In the genomic region with DNA sequence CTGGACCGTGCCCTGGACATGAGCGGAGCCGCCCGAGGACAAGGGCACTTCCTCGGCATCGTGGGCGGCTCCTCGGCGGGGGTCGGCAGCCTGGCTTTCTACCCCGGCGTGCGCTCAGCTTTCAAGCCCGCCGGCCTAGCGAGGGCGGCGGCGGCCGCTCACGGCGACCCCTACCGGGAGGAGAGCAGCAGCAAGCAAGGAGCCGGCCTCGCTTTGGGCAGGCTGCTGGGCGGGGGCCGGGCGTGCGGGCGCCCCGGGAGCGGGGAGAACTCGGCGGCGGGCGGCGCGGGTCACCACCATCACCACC, we compare ENCODE assay signal across 8 cellular contexts. TPM values are rescaled to one million over a fixed set of nuclear protein-coding genes. Genes with fewer than 3 reads are reported as not detected.
DNase-seq lines count a peak whose midpoint lies in the region; ATAC-seq, FAIRE-seq and TF ChIP-seq lines count a peak whose summit lies in the region.

No MANE protein-coding gene starts in this region.

- H3K4me2 ChIP-seq in HepG2 (ENCODE audit: low read depth, low read length) = no peak overlapping the region

- TF ChIP-seq RAD21 in liver (IDR thresholded peaks at IDR 0.05) = peak in 1 of 2 donors; percentile 20
- TF ChIP-seq RAD21 in HepG2 (CRISPR knock-in tag; IDR thresholded peaks at IDR 0.05) = no peak

- H3K27me3 ChIP-seq in liver (ENCODE audit: control insufficient read depth in 4 of 4, insufficient read depth in 4 of 4, low read length in 3 of 4) (peaks cover 11 to 36% (median 24%) of the 10 kb centered on the region in 4 donors), HepG2 (ENCODE audit: control insufficient read depth in 1 of 2, insufficient read depth in 2 of 2, low read length in 2 of 2) (peaks cover 3 to 27% of the 10 kb centered on the region in 2 experiments; a peak in 4 of 5 replicates), tibial nerve (peaks cover 0 to 98% of the 10 kb centered on the region in 2 donors)

- 2% methylated on average over 38 of the region's 38 CpGs for WGBS in liver
- WGBS in HepG2 (ENCODE audit: low lambda C conversion rate) = no CpG with 5 or more reads among the region's 38 CpGs
- WGBS in tibial nerve, 2 donors = 0 to 1% methylated on average over 1 to 21 of the region's 38 CpGs

- ATAC-seq in HepG2 (no peak), HG02588 (IDR thresholded peaks at IDR 0.05; ENCODE audit: unreplicated experiment) (peak; percentile 56)

- no TSS peak for BruUV-seq in HepG2 (replicated peaks; lab: Mats Ljungman, UMichigan)

- CTCF ChIA-PET in HepG2 (lab: Yijun Ruan, JAX; ENCODE audit: low intra/inter-chr PET ratio, low total read pairs) = no interaction called here

- TF ChIP-seq CTCF in liver (IDR thresholded peaks at IDR 0.05; ENCODE audit: low read depth, low read length, missing input control) = peak; percentile 22
- TF ChIP-seq CTCF in HepG2 (CRISPR knock-in tag; IDR thresholded peaks at IDR 0.05) = no peak
- peak; percentile 36 for TF ChIP-seq CTCF in astrocyte of the spinal cord (IDR thresholded peaks at IDR 0.05; ENCODE audit: low read depth, low read length)
- peak in 4 of 5 experiments; percentile 31 to 44 (median 34) for TF ChIP-seq CTCF in tibial nerve (IDR thresholded peaks at IDR 0.05)

- H3K36me3 ChIP-seq in liver (ENCODE audit: control insufficient read depth in 4 of 4, insufficient read depth in 3 of 4, low read depth in 1 of 4, low read length in 3 of 4) (no peaks in the 10 kb centered on the region), HepG2 (replicated peaks in 1 of 2; ENCODE audit: control insufficient read depth in 1 of 2, insufficient read depth in 2 of 2, low read length in 2 of 2) (no peaks in the 10 kb centered on the region), tibial nerve (no peaks in the 10 kb centered on the region)

- no peaks in the 10 kb centered on the region for H3K79me2 ChIP-seq in HepG2 (ENCODE audit: insufficient read depth, low read length)

- FAIRE-seq in HepG2 (lab: Jason Lieb, UNC) (no peak), H54 (lab: Jason Lieb, UNC) (no peak)

- no peaks in the 10 kb centered on the region for H4K20me1 ChIP-seq in HepG2 (ENCODE audit: insufficient read depth, low read length)

- H3K4me3 ChIP-seq in liver (ENCODE audit: low read depth in 1 of 3, low read length in 3 of 3) = peak overlapping the region in 1 of 3 donors; percentile 53
- no peak overlapping the region for H3K4me3 ChIP-seq in HepG2 (replicated peaks in 1 of 3; ENCODE audit: insufficient read depth in 1 of 3, low read depth in 2 of 3, low read length in 3 of 3)
- H3K4me3 ChIP-seq in astrocyte of the spinal cord (ENCODE audit: low read depth, low read length) = no peak overlapping the region
- peak overlapping the region; percentile 25 to 58 (median 34) for H3K4me3 ChIP-seq in tibial nerve

- intact Hi-C loops in HepG2 (cut with micrococcal nuclease; ENCODE audit: unreplicated experiment) = no loop called here

- H2AFZ ChIP-seq in HepG2 (ENCODE audit: low read length) = no peak overlapping the region

- in situ Hi-C loops in HepG2 (cut with HindIII; ENCODE audit: extremely low pct_ligation_motif_present, low pct_unique_long_range_greater_than_20kb) (no loop called here), astrocyte of the spinal cord (cut with HindIII; ENCODE audit: low sequenced_read_pairs) (no loop called here)

- H3K4me1 ChIP-seq in liver (ENCODE audit: control insufficient read depth in 4 of 4, insufficient read depth in 4 of 4, low read length in 3 of 4) (peaks cover 12 to 22% (median 16%) of the 10 kb centered on the region in 4 donors), HepG2 (ENCODE audit: insufficient read depth, low read length) (peaks cover 6% of the 10 kb centered on the region; the same call in 1 of the 2 replicates), tibial nerve (peaks cover 0 to 33% (median 15%) of the 10 kb centered on the region in 4 donors)

- peaks cover 0 to under 1% (median 0%) of the 10 kb centered on the region in 4 donors for H3K9me3 ChIP-seq in liver (ENCODE audit: control insufficient read depth in 4 of 4, low read length in 3 of 4)
- H3K9me3 ChIP-seq in HepG2 (ENCODE audit: low read length) = no peaks in the 10 kb centered on the region
- no peaks in the 10 kb centered on the region for H3K9me3 ChIP-seq in tibial nerve

- no peak overlapping the region for H3K9ac ChIP-seq in liver (ENCODE audit: low read depth in 1 of 2, low read length in 2 of 2)
- no peak overlapping the region for H3K9ac ChIP-seq in HepG2 (ENCODE audit: insufficient read depth, low read depth, low read length)

- H3K27ac ChIP-seq in liver (ENCODE audit: low read depth in 1 of 2, low read length in 2 of 2) (no peak overlapping the region), HepG2 (ENCODE audit: extremely low read length, insufficient read depth, low read length) (no peak overlapping the region), tibial nerve (no peak overlapping the region)

- TF ChIP-seq EP300 in HepG2 (IDR thresholded peaks at IDR 0.05; ENCODE audit: low read depth in 2 of 2, low read length in 2 of 2) = no peak
- TF ChIP-seq EP300 in HepG2 (CRISPR knock-in tag; IDR thresholded peaks at IDR 0.05; ENCODE audit: borderline replicate concordance) = no peak
- no peak for TF ChIP-seq EP300 in tibial nerve (IDR thresholded peaks at IDR 0.05)

- TF ChIP-seq POLR2A in HepG2 (IDR thresholded peaks at IDR 0.05; ENCODE audit: insufficient read depth in 1 of 2, low read depth in 2 of 2, low read length in 2 of 2) = no peak
- no peak for TF ChIP-seq POLR2A in tibial nerve (IDR thresholded peaks at IDR 0.05)
- no peak for TF ChIP-seq POLR2A in H54 (IDR thresholded peaks at IDR 0.05; ENCODE audit: low read depth, low read length)

- POLR2A ChIA-PET in HepG2 (lab: Yijun Ruan, JAX) = no interaction called here

- DNase-seq in HepG2 (ENCODE audit: low spot score) (no peak), NCI-H1694 treated with DMSO at 0.1 percent for 48 hours (lab: John Stamatoyannopoulos, UW) (peak; percentile 35), astrocyte of the spinal cord (ENCODE audit: low read depth, low spot score) (no peak), left kidney (ENCODE audit: low read depth, low spot score) (peak; percentile 83), tibial nerve (ENCODE audit: low spot score in 2 of 2) (no peak), H54 (ENCODE audit: insufficient read length, low spot score) (no peak)

TF ChIP-seq in liver, 16 proteins besides CTCF, POLR2A, EP300 and RAD21 (continues in another document):
- TF ChIP-seq HNF4G (IDR thresholded peaks at IDR 0.05) (no peak), JUND (IDR thresholded peaks at IDR 0.05) (no peak)

TF ChIP-seq in HepG2, 621 proteins besides CTCF, POLR2A, EP300 and RAD21 (continues in another document):
- no peak for TF ChIP-seq EZH2 (conservative IDR thresholded peaks at IDR 0.05; ENCODE audit: low read depth, low read length)
- TF ChIP-seq RBAK (CRISPR knock-in tag; IDR thresholded peaks at IDR 0.05) = no peak

RNA-seq across cellular contexts. Expression of a gene that starts 6.7 kb away (rescaled TPM):
- total RNA-seq in liver = not detected
- polyA plus RNA-seq in liver = not detected
- not detected in 2 replicates for total RNA-seq in HepG2 (2016; rRNA removed; fragmentation: Illumina TruSeq; extraction: Trizol)
- not detected in 2 replicates for total RNA-seq in HepG2 (2016; cell fraction: cytosol; rRNA removed; fragmentation: Illumina TruSeq; extraction: Trizol; ENCODE audit: low read depth)
- total RNA-seq in HepG2 (2016; cell fraction: insoluble cytoplasmic fraction; rRNA removed; fragmentation: Illumina TruSeq; extraction: Trizol) = not detected in 2 replicates
- total RNA-seq in HepG2 (2016; cell fraction: membrane; rRNA removed; fragmentation: Illumina TruSeq; extraction: Trizol) = not detected in 2 replicates
- not detected in 2 replicates for total RNA-seq in HepG2 (2016; cell fraction: nucleus; rRNA removed; fragmentation: Illumina TruSeq; extraction: Trizol)
- not detected in 2 replicates for polyA plus RNA-seq in HepG2 (2011; rRNA removed)
- polyA plus RNA-seq in HepG2 (2011; cell fraction: cytosol; rRNA removed) = not detected in 2 replicates
- polyA plus RNA-seq in HepG2 (2011; cell fraction: nucleus; rRNA removed) = not detected in 2 replicates
- not detected in 2 replicates for polyA plus RNA-seq in HepG2 (2012)
- polyA plus RNA-seq in HepG2 (2016; cell fraction: cytosol; fragmentation: Illumina TruSeq; extraction: Trizol; ENCODE audit: low read depth) = not detected in 2 replicates
- polyA plus RNA-seq in HepG2 (2016; cell fraction: insoluble cytoplasmic fraction; fragmentation: Illumina TruSeq; extraction: Trizol; ENCODE audit: low read depth) = not detected in 2 replicates
- polyA plus RNA-seq in HepG2 (2016; cell fraction: membrane; fragmentation: Illumina TruSeq; extraction: Trizol; ENCODE audit: low read depth) = not detected in 2 replicates
- polyA plus RNA-seq in HepG2 (2016; cell fraction: nucleus; fragmentation: Illumina TruSeq; extraction: Trizol; ENCODE audit: insufficient read depth, low read depth) = not detected in 2 replicates
- not detected in 2 replicates for polyA minus RNA-seq in HepG2 (2011; rRNA and poly(A)+ RNA removed; ENCODE audit: low replicate concordance)
- not detected in 2 replicates for polyA minus RNA-seq in HepG2 (2011; cell fraction: cytosol; rRNA and poly(A)+ RNA removed)
- not detected in 2 replicates for polyA minus RNA-seq in HepG2 (2011; cell fraction: nucleus; rRNA and poly(A)+ RNA removed)
- not detected for total RNA-seq in tibial nerve

RNA-seq across cellular contexts. Expression of a gene that starts 44.9 kb away (rescaled TPM):
- total RNA-seq in liver (10 to 100 TPM; 43.2 to 80.7 TPM), HepG2 (2016; rRNA removed; fragmentation: Illumina TruSeq; extraction: Trizol) (141 and 193 TPM in 2 replicates), tibial nerve (10 to 100 TPM; 22.7 to 48.3 (median 30.3) TPM)
- polyA plus RNA-seq in liver (10 to 100 TPM; 32.9 to 52.4 TPM), HepG2 (2011; rRNA removed) (53.4 and 69.6 TPM in 2 replicates)
- total RNA-seq in HepG2 (2016; cell fraction: cytosol; rRNA removed; fragmentation: Illumina TruSeq; extraction: Trizol; ENCODE audit: low read depth) = 24.4 and 26.9 TPM in 2 replicates
- 140 and 194 TPM in 2 replicates for total RNA-seq in HepG2 (2016; cell fraction: insoluble cytoplasmic fraction; rRNA removed; fragmentation: Illumina TruSeq; extraction: Trizol)
- 89.1 and 99.1 TPM in 2 replicates for total RNA-seq in HepG2 (2016; cell fraction: membrane; rRNA removed; fragmentation: Illumina TruSeq; extraction: Trizol)
- 88.9 and 101 TPM in 2 replicates for total RNA-seq in HepG2 (2016; cell fraction: nucleus; rRNA removed; fragmentation: Illumina TruSeq; extraction: Trizol)
- polyA plus RNA-seq in HepG2 (2011; cell fraction: cytosol; rRNA removed) = 22.1 and 38.1 TPM in 2 replicates
- polyA plus RNA-seq in HepG2 (2011; cell fraction: nucleus; rRNA removed) = 17.7 and 42.9 TPM in 2 replicates
- polyA plus RNA-seq in HepG2 (2012) = 56.6 and 63.3 TPM in 2 replicates
- polyA plus RNA-seq in HepG2 (2016; cell fraction: cytosol; fragmentation: Illumina TruSeq; extraction: Trizol; ENCODE audit: low read depth) = 20.7 and 21.4 TPM in 2 replicates
- polyA plus RNA-seq in HepG2 (2016; cell fraction: insoluble cytoplasmic fraction; fragmentation: Illumina TruSeq; extraction: Trizol; ENCODE audit: low read depth) = 149 and 172 TPM in 2 replicates
- polyA plus RNA-seq in HepG2 (2016; cell fraction: membrane; fragmentation: Illumina TruSeq; extraction: Trizol; ENCODE audit: low read depth) = 63.5 and 64.0 TPM in 2 replicates
- 118 TPM in 2 replicates for polyA plus RNA-seq in HepG2 (2016; cell fraction: nucleus; fragmentation: Illumina TruSeq; extraction: Trizol; ENCODE audit: insufficient read depth, low read depth)
- 62.2 and 83.8 TPM in 2 replicates for polyA minus RNA-seq in HepG2 (2011; rRNA and poly(A)+ RNA removed; ENCODE audit: low replicate concordance)
- 48.7 and 53.6 TPM in 2 replicates for polyA minus RNA-seq in HepG2 (2011; cell fraction: cytosol; rRNA and poly(A)+ RNA removed)
- polyA minus RNA-seq in HepG2 (2011; cell fraction: nucleus; rRNA and poly(A)+ RNA removed) = 59.1 and 72.4 TPM in 2 replicates

Comparison
In these comparisons a context has a peak if more than half of its experiments do, and no peak if none do; other contexts are left out.
1. H3K4me3 ChIP-seq: peak in tibial nerve (4 of 4); none in HepG2 (0 of 3) and astrocyte of the spinal cord (single experiment).
2. DNase-seq: peak in NCI-H1694 treated with DMSO at 0.1 percent for 48 hours (single experiment) and left kidney (single experiment); none in HepG2 (single experiment), astrocyte of the spinal cord (single experiment), tibial nerve (0 of 2) and H54 (single experiment).